20 cellular contexts compared by ENCODE assay signal in the genomic region with DNA sequence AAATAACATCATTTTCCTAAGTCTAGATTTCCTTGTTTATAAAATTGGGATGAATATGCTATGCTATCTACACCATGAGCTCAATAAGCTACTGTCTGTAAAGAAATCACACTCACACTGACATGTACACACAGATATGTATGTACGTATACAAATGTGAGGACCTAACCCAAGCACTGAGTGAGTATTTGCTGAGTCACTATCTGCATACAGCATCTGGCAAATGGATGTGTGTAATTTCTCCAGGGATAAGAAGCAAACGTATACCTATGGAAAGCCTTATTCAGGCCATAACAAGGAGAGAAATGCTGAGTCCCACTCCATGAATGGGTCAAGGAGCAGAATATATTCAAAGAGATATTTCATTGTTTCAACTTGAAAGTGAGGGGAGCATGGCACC.
DNase-seq lines count a peak whose midpoint lies in the region; ATAC-seq, FAIRE-seq and TF ChIP-seq lines count a peak whose summit lies in the region.
"Had no signal": no experiment of that assay in that cellular context is flagged by ENCODE, and none has a peak within 500 bp of the region (broad histone marks: within the 10 kb centered on the region; RNA-seq: fewer than 3 reads in every experiment).

No MANE protein-coding gene starts in this region.

- H3K4me3 ChIP-seq in DND-41 (ENCODE audit: low read depth in 1 of 2, low read length in 2 of 2) (no peak overlapping the region), cardiac fibroblast (replicated peaks in 1 of 2; ENCODE audit: low read depth in 2 of 2, low read length in 2 of 2) (no peak overlapping the region)
- H3K4me3 ChIP-seq: vagina had no signal

- H2AFZ ChIP-seq in DND-41 (ENCODE audit: low read depth, low read length): no peak overlapping the region

- TF ChIP-seq CTCF in DND-41 (IDR thresholded peaks at IDR 0.05; ENCODE audit: borderline replicate concordance, extremely low read depth, low read length, poor library complexity, severe bottlenecking) (no peak), cardiac fibroblast (IDR thresholded peaks at IDR 0.05; ENCODE audit: low read depth, low read length) (no peak), D721Med (IDR thresholded peaks at IDR 0.05; ENCODE audit: insufficient read depth, missing control alignments) (no peak)

- no peak overlapping the region for H3K9ac ChIP-seq in DND-41 (ENCODE audit: low read depth, low read length)

- no peak for FAIRE-seq in D721Med (lab: Jason Lieb, UNC)

- ATAC-seq in DND-41 (ENCODE audit: insufficient read depth, low read depth) (peak; percentile 33; the same call in 1 of the 3 replicates), left lobe of liver (peak; percentile 29), GM19463 (IDR thresholded peaks at IDR 0.05; ENCODE audit: unreplicated experiment) (no peak), esophagus mucosa (no peak)
- ATAC-seq: left cardiac atrium, Panc1, sciatic nerve had no signal

- no peaks in the 10 kb centered on the region for H3K79me2 ChIP-seq in DND-41 (ENCODE audit: insufficient read depth, low read length)

- no peaks in the 10 kb centered on the region for H3K27me3 ChIP-seq in DND-41 (ENCODE audit: insufficient read depth, low read length, poor library complexity)
- H3K27me3 ChIP-seq: vagina had no signal

- no peaks in the 10 kb centered on the region for H3K36me3 ChIP-seq in DND-41 (ENCODE audit: insufficient read depth, low read length)
- H3K36me3 ChIP-seq: vagina had no signal

- no peaks in the 10 kb centered on the region for H3K9me3 ChIP-seq in DND-41 (ENCODE audit: insufficient read depth, low read length, severe bottlenecking)
- H3K9me3 ChIP-seq: Caco-2, vagina had no signal

- H3K4me2 ChIP-seq in DND-41 (ENCODE audit: insufficient read depth, low read length): no peak overlapping the region

- no peaks in the 10 kb centered on the region for H3K4me1 ChIP-seq in DND-41 (ENCODE audit: insufficient read depth, low read length)
- H3K4me1 ChIP-seq: Caco-2, vagina had no signal

- DNase-seq in DND-41 (no peak), OCI-M1 (lab: John Stamatoyannopoulos, UW) (peak; percentile 38), cardiac fibroblast (ENCODE audit: low read depth in 2 of 2) (peak; percentile 40 to 75), left lobe of liver (ENCODE audit: low spot score) (no peak), D721Med (ENCODE audit: insufficient read length, low spot score) (no peak)
- no peak for DNase-seq in activated effector memory CD4-positive, alpha-beta T cell treated with anti-CD3 and anti-CD28 coated beads, Interleukin-2, amount 50 U/mL, for 16 hours
- DNase-seq: activated CD4-positive, alpha-beta T cell treated with anti-CD3 and anti-CD28 coated beads, Interleukin-2, amount 50 U/mL, for 1 hour; Caco-2; H7; left cardiac atrium; NCI-H1105; NCI-H2171 treated with DMSO at 0.1 percent for 48 hours; NCI-H774; nucleus accumbens; stimulated activated CD4-positive, alpha-beta T cell treated with anti-CD3 and anti-CD28 coated beads, Interleukin-2, amount 100 ng/mL, for 24 hours had no signal

- no peak overlapping the region for H3K27ac ChIP-seq in DND-41 (ENCODE audit: low read length)
- H3K27ac ChIP-seq: vagina had no signal

- no peaks in the 10 kb centered on the region for H4K20me1 ChIP-seq in DND-41 (ENCODE audit: insufficient read depth, low read length)

Comparison
In these comparisons a context has a peak if more than half of its experiments do, and no peak if none do; other contexts are left out.
1. ATAC-seq: peak in DND-41 (single experiment) and left lobe of liver (single experiment); none in GM19463 (single experiment) and esophagus mucosa (single experiment).
2. DNase-seq: peak in OCI-M1 (single experiment) and cardiac fibroblast (2 of 2); none in DND-41 (single experiment), left lobe of liver (single experiment), D721Med (single experiment) and activated effector memory CD4-positive, alpha-beta T cell treated with anti-CD3 and anti-CD28 coated beads, Interleukin-2, amount 50 U/mL, for 16 hours (single experiment).